18 cellular contexts compared by ENCODE assay signal in the genomic region with DNA sequence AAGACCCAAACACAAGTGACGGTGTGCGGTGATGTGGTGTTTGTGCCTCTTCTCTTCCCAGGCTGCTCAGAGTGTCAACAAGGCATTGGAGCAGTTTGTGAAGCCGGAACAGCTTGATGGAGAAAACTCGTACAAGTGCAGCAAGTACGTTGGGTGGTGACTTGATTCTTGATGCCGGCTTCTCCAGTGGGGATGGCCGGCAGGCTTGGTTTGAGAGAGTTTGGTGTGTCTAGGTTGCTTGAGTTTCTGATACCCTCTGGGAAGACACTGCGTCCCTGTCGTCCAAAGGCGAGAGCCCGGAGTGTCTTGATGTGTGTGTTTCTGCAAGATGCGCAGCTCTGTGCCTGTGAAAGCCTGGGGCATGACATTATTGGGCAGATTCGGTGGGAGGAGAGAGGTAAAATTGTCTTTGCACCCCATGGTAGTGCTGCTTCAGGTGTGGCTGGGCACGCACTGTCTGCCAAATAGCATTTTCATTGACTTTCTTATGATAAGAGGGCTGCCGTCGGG.
"Had no signal": no experiment of that assay in that cellular context is flagged by ENCODE, and none has a peak within 500 bp of the region (broad histone marks: within the 10 kb centered on the region; RNA-seq: fewer than 3 reads in every experiment).

No MANE protein-coding gene starts in this region.

- H3K4me3 Mint-ChIP-seq: activated naive CD8-positive, alpha-beta T cell treated with anti-CD3 and anti-CD28 coated beads for 36 hours; activated T-helper 17 cell treated with anti-CD3 and anti-CD28 coated beads, Interleukin-2, amount 50 U/mL, for 72 hours; central memory CD8-positive, alpha-beta T cell; stimulated activated naive B cell treated with anti-CD40 and anti-IgM and Interleukin-4, amounts not matched to agents 10 μg/mL and 1 μg/mL and 100 μg/mL, for 72 hours; T-helper 2 cell treated with Interferon-gamma antibody and Interleukin-4, amounts not matched to agents 5 μg/mL and 100 μg/mL, for 36 hours had no signal

- H3K4me2 ChIP-seq: hepatocyte had no signal

- H3K9me3 ChIP-seq: esophagus muscularis mucosa, upper lobe of left lung had no signal

- H3K27me3 ChIP-seq: brain microvascular endothelial cell, esophagus muscularis mucosa, hepatocyte, upper lobe of left lung had no signal

- H3K79me2 ChIP-seq: hepatocyte had no signal

- H2AFZ ChIP-seq: hepatocyte, parathyroid adenoma had no signal

- H3K4me1 Mint-ChIP-seq: activated naive CD8-positive, alpha-beta T cell treated with anti-CD3 and anti-CD28 coated beads for 36 hours; activated T-helper 17 cell treated with anti-CD3 and anti-CD28 coated beads, Interleukin-2, amount 50 U/mL, for 72 hours; central memory CD8-positive, alpha-beta T cell had no signal

- H3K27me3 Mint-ChIP-seq: activated naive CD8-positive, alpha-beta T cell treated with anti-CD3 and anti-CD28 coated beads for 36 hours; activated T-helper 17 cell treated with anti-CD3 and anti-CD28 coated beads, Interleukin-2, amount 50 U/mL, for 72 hours; central memory CD8-positive, alpha-beta T cell; stimulated activated naive B cell treated with anti-CD40 and anti-IgM and Interleukin-4, amounts not matched to agents 10 μg/mL and 1 μg/mL and 100 μg/mL, for 72 hours had no signal

- ATAC-seq: activated T-helper 17 cell treated with anti-CD3 and anti-CD28 coated beads, Interleukin-2, amount 50 U/mL, for 72 hours; stimulated activated naive B cell treated with anti-CD40 and anti-IgM and Interleukin-4, amounts not matched to agents 10 μg/mL and 1 μg/mL and 100 μg/mL, for 72 hours had no signal

- H3K9me3 Mint-ChIP-seq: activated naive CD8-positive, alpha-beta T cell treated with anti-CD3 and anti-CD28 coated beads for 36 hours; activated T-helper 17 cell treated with anti-CD3 and anti-CD28 coated beads, Interleukin-2, amount 50 U/mL, for 72 hours; central memory CD8-positive, alpha-beta T cell; stimulated activated naive B cell treated with anti-CD40 and anti-IgM and Interleukin-4, amounts not matched to agents 10 μg/mL and 1 μg/mL and 100 μg/mL, for 72 hours; T-helper 2 cell treated with Interferon-gamma antibody and Interleukin-4, amounts not matched to agents 5 μg/mL and 100 μg/mL, for 36 hours had no signal

- DNase-seq: activated CD4-positive, alpha-beta T cell treated with anti-CD3 and anti-CD28 coated beads, Interleukin-2, amount 50 U/mL, for 48 hours; activated naive CD8-positive, alpha-beta T cell treated with anti-CD3 and anti-CD28 coated beads for 36 hours; activated T-cell treated with anti-CD3 and anti-CD28 coated beads for 4 hours; anterior cingulate cortex; brain microvascular endothelial cell; islet precursor cell; midbrain; stimulated activated CD4-positive, alpha-beta T cell treated with anti-CD3 and anti-CD28 coated beads, Interleukin-2, amount 100 ng/mL, for 48 hours; stimulated activated naive B cell treated with anti-CD40 and anti-IgM and Interleukin-4, amounts not matched to agents 10 μg/mL and 1 μg/mL and 100 μg/mL, for 72 hours; substantia nigra; upper lobe of left lung had no signal

- H3K27ac ChIP-seq: brain microvascular endothelial cell, coronary artery, esophagus muscularis mucosa, hepatocyte, parathyroid adenoma, upper lobe of left lung had no signal

- H3K9ac ChIP-seq: parathyroid adenoma had no signal

- H3K27ac Mint-ChIP-seq: activated naive CD8-positive, alpha-beta T cell treated with anti-CD3 and anti-CD28 coated beads for 36 hours; stimulated activated naive B cell treated with anti-CD40 and anti-IgM and Interleukin-4, amounts not matched to agents 10 μg/mL and 1 μg/mL and 100 μg/mL, for 72 hours had no signal

- H3K4me3 ChIP-seq: coronary artery, esophagus muscularis mucosa, hepatocyte, upper lobe of left lung had no signal

- H3K4me1 ChIP-seq: esophagus muscularis mucosa, parathyroid adenoma, upper lobe of left lung had no signal
